29 cellular contexts compared by ENCODE assay signal in genomic region chr7:48421357-48421756, GRCh38.
DNase-seq lines count a peak whose midpoint lies in the region; ATAC-seq and TF ChIP-seq lines count a peak whose summit lies in the region.
"Had no signal": no experiment of that assay in that cellular context is flagged by ENCODE, and none has a peak within 500 bp of the region (broad histone marks: within the 10 kb centered on the region; RNA-seq: fewer than 3 reads in every experiment).

No MANE protein-coding gene starts in this region.

- in situ Hi-C loops in astrocyte of the cerebellum (cut with HindIII; ENCODE audit: low sequenced_read_pairs): no loop called here

- H3K4me1 ChIP-seq in right lobe of liver: no peaks in the 10 kb centered on the region
- H3K4me1 ChIP-seq: colonic mucosa, gastroesophageal sphincter, pancreas, sigmoid colon, tibial nerve had no signal

- TF ChIP-seq POLR2A in right lobe of liver (IDR thresholded peaks at IDR 0.05): no peak

- H3K9me3 ChIP-seq in T-helper 17 cell (ENCODE audit: control insufficient read depth, low read length, poor library complexity, severe bottlenecking) (peaks cover 2% of the 10 kb centered on the region), right lobe of liver (no peaks in the 10 kb centered on the region)
- H3K9me3 ChIP-seq: BLaER1 treated with 17β-estradiol and CSF1 and Interleukin-3, amounts not matched to agents 10 nM and 100 nM; colonic mucosa; gastroesophageal sphincter; pancreas; sigmoid colon; tibial nerve had no signal

- no peaks in the 10 kb centered on the region for H3K36me3 ChIP-seq in right lobe of liver
- H3K36me3 ChIP-seq: BLaER1 treated with 17β-estradiol and CSF1 and Interleukin-3, amounts not matched to agents 10 nM and 100 nM; colonic mucosa; gastroesophageal sphincter; pancreas; sigmoid colon; tibial nerve had no signal

- no peaks in the 10 kb centered on the region for H3K27me3 Mint-ChIP-seq in T-helper 17 cell
- H3K27me3 Mint-ChIP-seq: activated B cell treated with CpG ODN at 0.5 μM for 24 hours; activated CD4-positive, alpha-beta memory T cell treated with anti-CD3 and anti-CD28 coated beads, Interleukin-2, amount 10 ng/mL, durations not matched to agents 7 days and 5 days had no signal

- DNase-seq in DMS53 (lab: John Stamatoyannopoulos, UW): peak; percentile 34
- no peak for DNase-seq in DMS53 treated with DMSO at 0.1 percent for 48 hours (lab: John Stamatoyannopoulos, UW; ENCODE audit: unreplicated experiment)
- DNase-seq in astrocyte of the cerebellum (ENCODE audit: low read depth): peak; percentile 78
- peak; percentile 29 for DNase-seq in hepatic stellate cell (ENCODE audit: low spot score)
- DNase-seq in foreskin fibroblast: no peak
- no peak for DNase-seq in stimulated activated CD4-positive, alpha-beta T cell treated with anti-CD3 and anti-CD28 coated beads, Interleukin-15, amount 100 ng/mL, for 24 hours
- DNase-seq in T-helper 17 cell: no peak
- DNase-seq in right lobe of liver: no peak
- DNase-seq: activated B cell treated with CpG ODN at 0.5 μM for 24 hours; activated CD4-positive, alpha-beta memory T cell treated with anti-CD3 and anti-CD28 coated beads, Interleukin-2, amount 10 ng/mL, durations not matched to agents 7 days and 5 days; activated naive CD4-positive, alpha-beta T cell treated with anti-CD3 and anti-CD28 coated beads, Interleukin-2, amount 50 U/mL, for 16 hours; activated T-cell treated with anti-CD3 and anti-CD28 coated beads, Interleukin-2, amount 50 U/mL, for 4 hours; aorta; colonic mucosa; GF-D8; GOT3; left ventricle myocardium superior; NCI-H1436 treated with DMSO at 0.1 percent for 48 hours; NCI-H2171; NCI-H69; pancreas; sigmoid colon; stimulated activated naive CD4-positive, alpha-beta T cell had no signal

- no peak overlapping the region for H3K27ac Mint-ChIP-seq in T-helper 17 cell
- H3K27ac Mint-ChIP-seq: activated B cell treated with CpG ODN at 0.5 μM for 24 hours; activated CD4-positive, alpha-beta memory T cell treated with anti-CD3 and anti-CD28 coated beads, Interleukin-2, amount 10 ng/mL, durations not matched to agents 7 days and 5 days had no signal

- no peak overlapping the region for H3K27ac ChIP-seq in right lobe of liver
- H3K27ac ChIP-seq: 22Rv1; BLaER1 treated with 17β-estradiol and CSF1 and Interleukin-3, amounts not matched to agents 10 nM and 100 nM; colonic mucosa; gastroesophageal sphincter; pancreas; sigmoid colon; SK-N-MC; tibial nerve had no signal

- TF ChIP-seq CTCF in astrocyte of the cerebellum (IDR thresholded peaks at IDR 0.05; ENCODE audit: low read depth, low read length, missing control alignments) (no peak), foreskin fibroblast (IDR thresholded peaks at IDR 0.05; ENCODE audit: low read depth, low read length) (no peak), right lobe of liver (IDR thresholded peaks at IDR 0.05) (no peak)

- intact Hi-C loops in right lobe of liver (cut with DNase I): no loop called here

- H3K36me3 Mint-ChIP-seq in T-helper 17 cell (ENCODE audit: low read depth): no peaks in the 10 kb centered on the region

- H3K4me3 ChIP-seq in astrocyte of the cerebellum (ENCODE audit: low read depth, low read length) (no peak overlapping the region), foreskin fibroblast (ENCODE audit: low read depth in 1 of 2, low read length in 2 of 2) (no peak overlapping the region), right lobe of liver (no peak overlapping the region)
- H3K4me3 ChIP-seq: BLaER1 treated with 17β-estradiol and CSF1 and Interleukin-3, amounts not matched to agents 10 nM and 100 nM; colonic mucosa; gastroesophageal sphincter; GM12878; pancreas; sigmoid colon; SK-N-MC; tibial nerve had no signal

- ATAC-seq in T-helper 17 cell (no peak), right lobe of liver (no peak)
- ATAC-seq: activated T-cell treated with anti-CD3 and anti-CD28 coated beads, Interleukin-2, amount 50 U/mL, for 4 hours; gastroesophageal sphincter; GM12878; left ventricle myocardium superior; pancreas had no signal

- H3K4me1 Mint-ChIP-seq in T-helper 17 cell: no peaks in the 10 kb centered on the region
- H3K4me1 Mint-ChIP-seq: activated B cell treated with CpG ODN at 0.5 μM for 24 hours; activated CD4-positive, alpha-beta memory T cell treated with anti-CD3 and anti-CD28 coated beads, Interleukin-2, amount 10 ng/mL, durations not matched to agents 7 days and 5 days had no signal

- WGBS in right lobe of liver (ENCODE audit: insufficient coverage, low coverage, low lambda C conversion rate, missing lambda C conversion rate): 83% methylated on average over 1 of the region's 1 CpG

- H3K27me3 ChIP-seq in right lobe of liver: no peaks in the 10 kb centered on the region
- H3K27me3 ChIP-seq: BLaER1 treated with 17β-estradiol and CSF1 and Interleukin-3, amounts not matched to agents 10 nM and 100 nM; colonic mucosa; gastroesophageal sphincter; pancreas; sigmoid colon; tibial nerve had no signal

- H3K4me3 Mint-ChIP-seq in T-helper 17 cell: no peak overlapping the region
- H3K4me3 Mint-ChIP-seq: activated B cell treated with CpG ODN at 0.5 μM for 24 hours; activated CD4-positive, alpha-beta memory T cell treated with anti-CD3 and anti-CD28 coated beads, Interleukin-2, amount 10 ng/mL, durations not matched to agents 7 days and 5 days; activated T-cell treated with anti-CD3 and anti-CD28 coated beads, Interleukin-2, amount 50 U/mL, for 4 hours had no signal

Comparison
In these comparisons a context has a peak if more than half of its experiments do, and no peak if none do; other contexts are left out.
1. DNase-seq: peak in DMS53 (single experiment), astrocyte of the cerebellum (single experiment) and hepatic stellate cell (single experiment); none in DMS53 treated with DMSO at 0.1 percent for 48 hours (single experiment), foreskin fibroblast (0 of 2), stimulated activated CD4-positive, alpha-beta T cell treated with anti-CD3 and anti-CD28 coated beads, Interleukin-15, amount 100 ng/mL, for 24 hours (single experiment), T-helper 17 cell (0 of 3) and right lobe of liver (0 of 3).